Comparison of ENCODE assay signal across 1 cellular context in genomic region chr10:11581213-11581612, GRCh38.
TF ChIP-seq lines count a peak whose summit lies in the region.

No MANE protein-coding gene starts in this region.

TF ChIP-seq in HepG2, 621 proteins besides CTCF, POLR2A, EP300 and RAD21:
- TF ChIP-seq, protein P1, sequence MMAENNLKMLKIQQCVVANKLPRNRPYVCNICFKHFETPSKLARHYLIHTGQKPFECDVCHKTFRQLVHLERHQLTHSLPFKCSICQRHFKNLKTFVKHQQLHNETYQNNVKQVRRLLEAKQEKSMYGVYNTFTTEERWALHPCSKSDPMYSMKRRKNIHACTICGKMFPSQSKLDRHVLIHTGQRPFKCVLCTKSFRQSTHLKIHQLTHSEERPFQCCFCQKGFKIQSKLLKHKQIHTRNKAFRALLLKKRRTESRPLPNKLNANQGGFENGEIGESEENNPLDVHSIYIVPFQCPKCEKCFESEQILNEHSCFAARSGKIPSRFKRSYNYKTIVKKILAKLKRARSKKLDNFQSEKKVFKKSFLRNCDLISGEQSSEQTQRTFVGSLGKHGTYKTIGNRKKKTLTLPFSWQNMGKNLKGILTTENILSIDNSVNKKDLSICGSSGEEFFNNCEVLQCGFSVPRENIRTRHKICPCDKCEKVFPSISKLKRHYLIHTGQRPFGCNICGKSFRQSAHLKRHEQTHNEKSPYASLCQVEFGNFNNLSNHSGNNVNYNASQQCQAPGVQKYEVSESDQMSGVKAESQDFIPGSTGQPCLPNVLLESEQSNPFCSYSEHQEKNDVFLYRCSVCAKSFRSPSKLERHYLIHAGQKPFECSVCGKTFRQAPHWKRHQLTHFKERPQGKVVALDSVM (CRISPR knock-in tag; IDR thresholded peaks at IDR 0.05) = no peak
- TF ChIP-seq CC2D1A (CRISPR knock-in tag; IDR thresholded peaks at IDR 0.05) (no peak), FOXP1 (IDR thresholded peaks at IDR 0.05) (no peak), FOXP1 (CRISPR knock-in tag; IDR thresholded peaks at IDR 0.05) (no peak), RARA (CRISPR knock-in tag; IDR thresholded peaks at IDR 0.05) (no peak), ZMYM2 (CRISPR knock-in tag; IDR thresholded peaks at IDR 0.05) (no peak), ARNT2 (CRISPR knock-in tag; IDR thresholded peaks at IDR 0.05; ENCODE audit: low read depth) (no peak), YEATS2 (CRISPR knock-in tag; IDR thresholded peaks at IDR 0.05; ENCODE audit: borderline replicate concordance) (no peak), GATAD2A (CRISPR knock-in tag; IDR thresholded peaks at IDR 0.05) (no peak), SUZ12 (IDR thresholded peaks at IDR 0.05; ENCODE audit: low read depth, low read length) (no peak), ZNF879 (CRISPR knock-in tag; IDR thresholded peaks at IDR 0.05) (no peak), HNF4A (CRISPR knock-in tag; IDR thresholded peaks at IDR 0.05) (no peak)
- TF ChIP-seq, protein P2, sequence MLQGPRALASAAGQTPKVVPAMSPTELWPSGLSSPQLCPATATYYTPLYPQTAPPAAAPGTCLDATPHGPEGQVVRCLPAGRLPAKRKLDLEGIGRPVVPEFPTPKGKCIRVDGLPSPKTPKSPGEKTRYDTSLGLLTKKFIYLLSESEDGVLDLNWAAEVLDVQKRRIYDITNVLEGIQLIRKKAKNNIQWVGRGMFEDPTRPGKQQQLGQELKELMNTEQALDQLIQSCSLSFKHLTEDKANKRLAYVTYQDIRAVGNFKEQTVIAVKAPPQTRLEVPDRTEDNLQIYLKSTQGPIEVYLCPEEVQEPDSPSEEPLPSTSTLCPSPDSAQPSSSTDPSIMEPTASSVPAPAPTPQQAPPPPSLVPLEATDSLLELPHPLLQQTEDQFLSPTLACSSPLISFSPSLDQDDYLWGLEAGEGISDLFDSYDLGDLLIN (CRISPR knock-in tag; IDR thresholded peaks at IDR 0.05; ENCODE audit: borderline replicate concordance) = no peak
